In genomic region chr7:107588529-107589130, GRCh38 we compare ENCODE assay signal across 7 cellular contexts.
"Had no signal": no experiment of that assay in that cellular context is flagged by ENCODE, and none has a peak within 500 bp of the region (broad histone marks: within the 10 kb centered on the region; RNA-seq: fewer than 3 reads in every experiment).

No MANE protein-coding gene starts in this region.

- FAIRE-seq: H1, HTR-8/SVneo had no signal

- H3K27me3 Mint-ChIP-seq: IgD-negative memory B cell had no signal

- H3K4me3 ChIP-seq: GM23338 had no signal

- H3K27ac Mint-ChIP-seq: GM23338, H9, IgD-negative memory B cell had no signal

- H3K4me1 Mint-ChIP-seq: GM23338, H9, IgD-negative memory B cell had no signal

- DNase-seq: H9, HCEC 1CT, KG1 had no signal

- ATAC-seq: GM23338 had no signal

- H3K4me2 ChIP-seq: GM23338 had no signal

- H3K4me3 Mint-ChIP-seq: GM23338, H9, IgD-negative memory B cell had no signal

- H2AFZ ChIP-seq: GM23338 had no signal
